Comparison of ENCODE assay signal across 8 cellular contexts in the genomic region with DNA sequence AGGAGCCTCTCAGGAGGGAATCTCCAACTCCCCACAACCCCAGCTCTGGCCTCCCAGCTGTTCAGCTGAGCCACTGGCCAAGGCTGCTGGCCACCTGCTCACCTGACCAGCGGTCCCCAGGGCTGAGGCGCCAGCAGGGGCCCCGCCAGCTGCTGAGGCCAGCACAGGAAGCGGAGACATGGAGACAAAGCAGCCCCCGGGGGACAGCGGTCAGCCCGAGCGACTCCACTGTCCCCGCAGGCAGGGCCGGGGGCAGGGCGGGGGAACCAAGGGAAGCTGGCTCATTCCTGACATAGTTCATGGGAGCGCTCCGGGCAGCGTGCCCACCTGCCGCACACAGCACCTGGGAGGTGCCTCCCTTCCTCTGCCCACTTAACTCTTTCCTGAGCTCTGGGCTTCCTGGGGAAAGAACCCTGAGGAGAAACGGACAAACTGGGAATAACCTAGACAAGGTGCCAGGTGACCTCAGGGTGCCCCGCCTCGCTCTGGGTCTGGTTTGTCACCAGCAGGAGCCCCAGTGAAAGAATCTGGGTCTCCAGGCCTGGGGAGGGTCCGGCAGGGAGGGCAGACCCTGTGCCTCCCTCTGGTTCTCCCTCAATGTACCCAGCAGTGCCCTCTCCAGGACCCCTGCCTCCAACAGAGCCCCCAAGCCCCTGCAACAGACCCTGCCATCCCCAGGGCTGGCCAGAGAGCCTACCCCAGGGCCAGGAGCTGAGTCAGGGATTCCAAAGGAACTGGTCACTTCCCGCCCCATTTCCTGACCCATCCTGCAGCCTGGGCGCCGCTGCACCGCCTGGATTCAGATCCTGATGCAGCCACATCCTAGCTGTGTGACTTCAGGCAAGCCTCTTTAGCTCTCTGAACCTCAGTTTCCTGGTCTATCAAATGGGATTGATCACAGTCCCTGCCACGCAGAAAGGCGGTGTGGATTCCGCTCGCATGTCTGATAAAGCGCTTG. TPM values are rescaled to one million over a fixed set of nuclear protein-coding genes. Genes with fewer than 3 reads are reported as not detected.
DNase-seq lines count a peak whose midpoint lies in the region; ATAC-seq and TF ChIP-seq lines count a peak whose summit lies in the region.

No MANE protein-coding gene starts in this region.

- H3K36me3 Mint-ChIP-seq in HFFc6 (ENCODE audit: low read depth), result peaks cover 53% of the 10 kb centered on the region

- peak in 1 of 2 donors; percentile 34 for TF ChIP-seq POLR2A in adrenal gland (IDR thresholded peaks at IDR 0.05)

- TF ChIP-seq CTCF in HFFc6 (IDR thresholded peaks at IDR 0.05), result no peak
- no peak for TF ChIP-seq CTCF in adrenal gland (IDR thresholded peaks at IDR 0.05)
- TF ChIP-seq CTCF in right atrium auricular region (IDR thresholded peaks at IDR 0.05), result no peak

- H3K9me3 Mint-ChIP-seq in HFFc6, result no peaks in the 10 kb centered on the region

- H3K9me3 ChIP-seq in adrenal gland (replicated peaks in 1 of 3) (no peaks in the 10 kb centered on the region), right atrium auricular region (no peaks in the 10 kb centered on the region), skeletal muscle tissue (ENCODE audit: control insufficient read depth in 3 of 3, low read length in 3 of 3) (no peaks in the 10 kb centered on the region)

- H3K4me3 Mint-ChIP-seq in HFFc6, result peak overlapping the region; percentile 82

- H3K27me3 ChIP-seq in adrenal gland (no peaks in the 10 kb centered on the region), right atrium auricular region (no peaks in the 10 kb centered on the region), skeletal muscle tissue (ENCODE audit: control insufficient read depth in 3 of 3, insufficient read depth in 3 of 3, low read length in 3 of 3) (peaks cover 16 to 45% (median 20%) of the 10 kb centered on the region in 3 donors)

- H3K4me3 ChIP-seq in adrenal gland, result peak overlapping the region in 2 of 4 donors; percentile 3 to 55
- peak overlapping the region; percentile 16 to 33 for H3K4me3 ChIP-seq in right atrium auricular region
- H3K4me3 ChIP-seq in skeletal muscle tissue (ENCODE audit: low read length in 3 of 3), result peak overlapping the region; percentile 45 to 69 (median 54)

- intact Hi-C loops in adrenal gland (cut with DNase I), result no loop called here

- H3K36me3 ChIP-seq in adrenal gland (replicated peaks in 1 of 2) (peaks cover 0 to 29% of the 10 kb centered on the region in 2 donors), right atrium auricular region (peaks cover 26% of the 10 kb centered on the region), skeletal muscle tissue (ENCODE audit: control insufficient read depth in 3 of 3, insufficient read depth in 3 of 3, low read length in 3 of 3) (peaks cover 0 to 16% (median 11%) of the 10 kb centered on the region in 3 donors)

- peak overlapping the region; percentile 98 for H3K27ac Mint-ChIP-seq in HFFc6

- peaks cover 6% of the 10 kb centered on the region for H3K27me3 Mint-ChIP-seq in HFFc6 (ENCODE audit: insufficient read depth)

- no peak for ATAC-seq in GM21528 (IDR thresholded peaks at IDR 0.05; ENCODE audit: low FRiP score, unreplicated experiment)

- 0 to 17% (median 15%) methylated on average over 1 to 28 of the region's 28 CpGs for WGBS in adrenal gland, 4 donors

- H3K4me1 ChIP-seq in adrenal gland (replicated peaks in 1 of 2) (peaks cover 44 to 69% of the 10 kb centered on the region in 2 donors), right atrium auricular region (peaks cover 0 to 94% of the 10 kb centered on the region in 2 donors), skeletal muscle tissue (ENCODE audit: control insufficient read depth in 3 of 3, insufficient read depth in 3 of 3, low read length in 3 of 3) (peaks cover 54 to 64% (median 59%) of the 10 kb centered on the region in 3 donors)

- peak overlapping the region; percentile 93 to 98 (median 95) for H3K27ac ChIP-seq in adrenal gland
- peak overlapping the region; percentile 90 to 91 for H3K27ac ChIP-seq in right atrium auricular region
- peak overlapping the region; percentile 75 for H3K27ac ChIP-seq in skeletal muscle tissue (ENCODE audit: low read depth, low read length)

- H3K9ac ChIP-seq in skeletal muscle tissue (ENCODE audit: low read depth in 1 of 3, low read length in 3 of 3), result peak overlapping the region; percentile 42 to 70 (median 68)

- DNase-seq in HFFc6, result peak; percentile 95
- peak; percentile 82 to 93 (median 92) for DNase-seq in adrenal gland
- DNase-seq in right atrium auricular region (ENCODE audit: low spot score), result peak; percentile 91
- no peak for DNase-seq in activated CD8-positive, alpha-beta memory T cell treated with anti-CD3 and anti-CD28 coated beads, Interleukin-2, amount 50 U/mL, for 4 hours
- DNase-seq in stimulated activated naive CD4-positive, alpha-beta T cell (lab: John Stamatoyannopoulos, UW), result no peak
- DNase-seq in activated T-cell treated with anti-CD3 and anti-CD28 coated beads, Interleukin-2, amount 50 U/mL, for 48 hours, result no peak

- peaks cover 98% of the 10 kb centered on the region for H3K4me1 Mint-ChIP-seq in HFFc6 (ENCODE audit: low read depth)

RNA-seq across cellular contexts. Expression of a gene that starts 10.6 kb away (rescaled TPM):
- total RNA-seq in HFFc6 (2021; fragmentation: NEBNext Ultra II Directional; extraction: Animal tissue kit (Norgen Biotek cat#: 25700)), result 100 to 1,000 TPM in 1 of 6 experiments, 10 to 100 TPM in 5; 77.3 to 106 (median 81.2) TPM
- total RNA-seq in adrenal gland (10 to 100 TPM; 11.8 to 49.5 (median 19.2) TPM), right atrium auricular region (10 to 100 TPM; 17.5 to 43.5 TPM), skeletal muscle tissue (5.2 TPM)
- 10 to 100 TPM in 2 of 3 donors, 1 to 10 TPM in 1; 2.7 to 15.3 (median 11.5) TPM for polyA plus RNA-seq in adrenal gland

Comparison
In these comparisons a context has a peak if more than half of its experiments do, and no peak if none do; other contexts are left out.
1. DNase-seq: peak in HFFc6 (single experiment), adrenal gland (7 of 7) and right atrium auricular region (single experiment); none in activated CD8-positive, alpha-beta memory T cell treated with anti-CD3 and anti-CD28 coated beads, Interleukin-2, amount 50 U/mL, for 4 hours (single experiment), stimulated activated naive CD4-positive, alpha-beta T cell (0 of 6) and activated T-cell treated with anti-CD3 and anti-CD28 coated beads, Interleukin-2, amount 50 U/mL, for 48 hours (0 of 2).
2. Peak in every context shown above with its lines, with median percentiles within 50 percentile points of each other: H3K27ac ChIP-seq.